17 cellular contexts compared by ENCODE assay signal in the genomic region with DNA sequence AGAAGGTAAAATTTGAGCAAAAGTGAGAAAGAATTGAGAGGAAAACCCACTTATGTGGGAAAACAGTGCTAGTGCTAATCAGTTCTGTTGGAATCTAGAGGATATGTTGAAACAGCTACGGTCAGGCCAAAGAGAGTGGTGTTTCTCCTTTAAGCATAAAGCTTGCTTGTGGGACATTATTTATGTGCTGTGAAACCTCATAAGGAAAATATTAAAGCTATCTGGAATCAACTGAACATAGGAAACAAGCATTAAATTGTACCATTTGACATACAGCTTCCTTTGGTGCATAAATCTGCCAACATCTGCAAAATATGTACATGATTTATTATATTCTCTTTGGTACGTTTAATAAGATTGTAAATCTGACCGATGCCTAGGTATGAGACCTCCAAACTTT.
A peak's percentile ranks its signal among the peaks of the same experiment; 100 is the strongest.
DNase-seq lines count a peak whose midpoint lies in the region; ATAC-seq and TF ChIP-seq lines count a peak whose summit lies in the region.
"Had no signal": no experiment of that assay in that cellular context is flagged by ENCODE, and none has a peak within 500 bp of the region (broad histone marks: within the 10 kb centered on the region; RNA-seq: fewer than 3 reads in every experiment).

No MANE protein-coding gene starts in this region.

- H3K79me1 ChIP-seq in IMR-90 (ENCODE audit: low read depth in 1 of 2, low read length in 2 of 2) = no peaks in the 10 kb centered on the region

- no peak overlapping the region for H3K56ac ChIP-seq in IMR-90 (ENCODE audit: extremely low read depth, insufficient read depth, low read length)

- H3K14ac ChIP-seq in IMR-90 (replicated peaks; ENCODE audit: low read depth, low read length) = no peak overlapping the region

- no peak overlapping the region for H3K9ac ChIP-seq in IMR-90 (ENCODE audit: low read depth, low read length)

- H4K20me1 ChIP-seq in IMR-90 (ENCODE audit: insufficient read depth, low read length) = no peaks in the 10 kb centered on the region; the same call in 1 of the 2 replicates

- TF ChIP-seq CTCF in IMR-90 (conservative IDR thresholded peaks at IDR 0.05; ENCODE audit: low read depth, low read length) (no peak), fibroblast of villous mesenchyme (IDR thresholded peaks at IDR 0.05; ENCODE audit: insufficient read depth, low read depth, low read length) (no peak), coronary artery (IDR thresholded peaks at IDR 0.05) (no peak)

- DNase-seq in IMR-90 (peak; percentile 29), fibroblast of villous mesenchyme (ENCODE audit: low read depth) (peak; percentile 74), coronary artery (ENCODE audit: low spot score) (no peak), HCEC 1CT (no peak)
- DNase-seq in stimulated activated naive CD4-positive, alpha-beta T cell treated with Interleukin-2 at 50 U/mL for 16 hours (lab: John Stamatoyannopoulos, UW) = no peak
- DNase-seq: C1 segment of cervical spinal cord; CD4-positive, alpha-beta memory T cell; GOT3; KBM-7; NCI-H146; NCI-H1930; NCI-H2107; NCI-H524; NCI-H774 had no signal

- H3K4me1 ChIP-seq in IMR-90 (ENCODE audit: control insufficient read depth, insufficient read depth, low read length) (peaks cover 4% of the 10 kb centered on the region), neuron (ENCODE audit: insufficient read depth, low read length) (peaks cover 42% of the 10 kb centered on the region)

- TF ChIP-seq POLR2A in IMR-90 (IDR thresholded peaks at IDR 0.05; ENCODE audit: low read depth, low read length) = no peak

- dilution Hi-C loops in IMR-90 (cut with HindIII; ENCODE audit: low sequenced_read_pairs, unreplicated experiment) = no loop called here

- BruUV-seq in IMR-90 (replicated peaks; lab: Mats Ljungman, UMichigan) = no TSS peak

- no peak overlapping the region for H3K18ac ChIP-seq in IMR-90 (ENCODE audit: low read depth, low read length)

- no peak for TF ChIP-seq RAD21 in IMR-90 (IDR thresholded peaks at IDR 0.05; ENCODE audit: low read length)

- H3K9me3 ChIP-seq in IMR-90 (ENCODE audit: control insufficient read depth, insufficient read depth, low read length) (no peaks in the 10 kb centered on the region), neuron (ENCODE audit: low read length) (no peaks in the 10 kb centered on the region)

- no peak overlapping the region for H4K8ac ChIP-seq in IMR-90 (ENCODE audit: low read depth in 2 of 2, low read length in 2 of 2)

- H2BK5ac ChIP-seq in IMR-90 (ENCODE audit: low read depth, low read length, poor library complexity, severe bottlenecking) = no peak overlapping the region

- H2BK120ac ChIP-seq in IMR-90 (ENCODE audit: low read depth, low read length) = no peak overlapping the region

- no peaks in the 10 kb centered on the region for H3K27me3 ChIP-seq in IMR-90 (ENCODE audit: control insufficient read depth, insufficient read depth, low read length)
- no peaks in the 10 kb centered on the region for H3K27me3 ChIP-seq in neuron (ENCODE audit: insufficient read depth, low read length)

- no peak overlapping the region for H3K4ac ChIP-seq in IMR-90 (ENCODE audit: low read depth, low read length)

- H2AK9ac ChIP-seq in IMR-90 (replicated peaks; ENCODE audit: low read depth, low read length, poor library complexity) = no peak overlapping the region

- H3K4me3 ChIP-seq in IMR-90 (ENCODE audit: insufficient read depth, low read depth, low read length) (no peak overlapping the region), fibroblast of villous mesenchyme (ENCODE audit: low read depth, low read length) (no peak overlapping the region), neuron (ENCODE audit: low read length) (no peak overlapping the region), coronary artery (no peak overlapping the region)

- 0 out of 2 replicates have a peak, but pooled peaks cover 2% of the 10 kb centered on the region for H3K9me1 ChIP-seq in IMR-90 (ENCODE audit: insufficient read depth, low read length)

- no peak overlapping the region for H4K91ac ChIP-seq in IMR-90 (ENCODE audit: insufficient read depth, low read depth, low read length)

- no peak overlapping the region for H3K4me2 ChIP-seq in IMR-90 (ENCODE audit: low read depth, low read length)

- no peak overlapping the region for H3K27ac ChIP-seq in IMR-90 (ENCODE audit: insufficient read depth, low read length)
- no peak overlapping the region for H3K27ac ChIP-seq in coronary artery
- H3K27ac ChIP-seq: RWPE1 had no signal

- no peak overlapping the region for H3K23ac ChIP-seq in IMR-90 (ENCODE audit: low read depth, low read length)

- H2AFZ ChIP-seq in IMR-90 (replicated peaks; ENCODE audit: low read length, poor library complexity) (no peak overlapping the region), neuron (ENCODE audit: low read depth, low read length) (peak overlapping the region; percentile 33)

- in situ Hi-C loops in IMR-90 (cut with MboI; ENCODE audit: low sequenced_read_pairs) = no loop called here

- no peaks in the 10 kb centered on the region for H3K36me3 ChIP-seq in IMR-90 (ENCODE audit: control insufficient read depth, insufficient read depth, low read length)
- no peaks in the 10 kb centered on the region for H3K36me3 ChIP-seq in neuron (ENCODE audit: insufficient read depth, low read length)

- no peak overlapping the region for H2BK15ac ChIP-seq in IMR-90 (ENCODE audit: low read depth, low read length)

- no peak overlapping the region for H4K5ac ChIP-seq in IMR-90 (ENCODE audit: low read depth, low read length)

- no peak overlapping the region for H2AK5ac ChIP-seq in IMR-90 (ENCODE audit: low read depth, low read length)

- intact Hi-C loops in IMR-90 (cut with micrococcal nuclease) = no loop called here

- POLR2A ChIA-PET in IMR-90 (lab: Charles Lee; ENCODE audit: unreplicated experiment) = no interaction called here

- ATAC-seq in IMR-90 (ENCODE audit: low read depth) = 0 out of 2 replicates have a peak, but pooled peaks have one; percentile 33
- ATAC-seq in HG02571 (IDR thresholded peaks at IDR 0.05; ENCODE audit: unreplicated experiment) = no peak

- no peak overlapping the region for H2BK20ac ChIP-seq in IMR-90 (ENCODE audit: low read depth, low read length)

- no CpG with 5 or more reads among the region's 3 CpGs for WGBS in IMR-90 (ENCODE audit: extremely low coverage in 2 of 2, insufficient read length in 1 of 2), 2 experiments

- CTCF ChIA-PET in IMR-90 (lab: Yijun Ruan, JAX) = interaction anchor here (1.0 kb wide), 1 partner anchor 16 kb away, joined by 3 read pairs; no protein-coding TSS in a partner anchor

TF ChIP-seq in IMR-90, 13 proteins besides CTCF, POLR2A, EP300 and RAD21:
- TF ChIP-seq RFX5 (IDR thresholded peaks at IDR 0.05; ENCODE audit: low read depth, low read length) (no peak), BHLHE40 (IDR thresholded peaks at IDR 0.05; ENCODE audit: low read depth, low read length) (no peak), CEBPB (IDR thresholded peaks at IDR 0.05; ENCODE audit: low read depth, low read length) (no peak), MXI1 (IDR thresholded peaks at IDR 0.05; ENCODE audit: borderline replicate concordance, low read depth, low read length) (no peak), MAZ (IDR thresholded peaks at IDR 0.05; ENCODE audit: borderline replicate concordance, low read depth, low read length) (no peak), RCOR1 (IDR thresholded peaks at IDR 0.05; ENCODE audit: insufficient replicate concordance, low read length) (no peak), NFE2L2 (IDR thresholded peaks at IDR 0.05; ENCODE audit: low read depth, low read length) (no peak), SMC3 (IDR thresholded peaks at IDR 0.05; ENCODE audit: low read depth, low read length) (no peak), CHD1 (IDR thresholded peaks at IDR 0.05; ENCODE audit: low read depth, low read length) (no peak), MAFK (IDR thresholded peaks at IDR 0.05; ENCODE audit: low read depth, low read length) (no peak), FOS (IDR thresholded peaks at IDR 0.05; ENCODE audit: low read depth, low read length) (no peak)
- TF ChIP-seq, protein P1, sequence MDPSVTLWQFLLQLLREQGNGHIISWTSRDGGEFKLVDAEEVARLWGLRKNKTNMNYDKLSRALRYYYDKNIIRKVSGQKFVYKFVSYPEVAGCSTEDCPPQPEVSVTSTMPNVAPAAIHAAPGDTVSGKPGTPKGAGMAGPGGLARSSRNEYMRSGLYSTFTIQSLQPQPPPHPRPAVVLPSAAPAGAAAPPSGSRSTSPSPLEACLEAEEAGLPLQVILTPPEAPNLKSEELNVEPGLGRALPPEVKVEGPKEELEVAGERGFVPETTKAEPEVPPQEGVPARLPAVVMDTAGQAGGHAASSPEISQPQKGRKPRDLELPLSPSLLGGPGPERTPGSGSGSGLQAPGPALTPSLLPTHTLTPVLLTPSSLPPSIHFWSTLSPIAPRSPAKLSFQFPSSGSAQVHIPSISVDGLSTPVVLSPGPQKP (IDR thresholded peaks at IDR 0.05; ENCODE audit: borderline replicate concordance, low read depth, low read length) = no peak
- TF ChIP-seq, protein P2, sequence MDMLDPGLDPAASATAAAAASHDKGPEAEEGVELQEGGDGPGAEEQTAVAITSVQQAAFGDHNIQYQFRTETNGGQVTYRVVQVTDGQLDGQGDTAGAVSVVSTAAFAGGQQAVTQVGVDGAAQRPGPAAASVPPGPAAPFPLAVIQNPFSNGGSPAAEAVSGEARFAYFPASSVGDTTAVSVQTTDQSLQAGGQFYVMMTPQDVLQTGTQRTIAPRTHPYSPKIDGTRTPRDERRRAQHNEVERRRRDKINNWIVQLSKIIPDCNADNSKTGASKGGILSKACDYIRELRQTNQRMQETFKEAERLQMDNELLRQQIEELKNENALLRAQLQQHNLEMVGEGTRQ (IDR thresholded peaks at IDR 0.05; ENCODE audit: low read depth, low read length) = no peak

Comparison
In these comparisons a context has a peak if more than half of its experiments do, and no peak if none do; other contexts are left out.
1. DNase-seq: peak in IMR-90 (single experiment) and fibroblast of villous mesenchyme (single experiment); none in coronary artery (single experiment), HCEC 1CT (single experiment) and stimulated activated naive CD4-positive, alpha-beta T cell treated with Interleukin-2 at 50 U/mL for 16 hours (single experiment).